8 cellular contexts compared by ENCODE assay signal in the genomic region with DNA sequence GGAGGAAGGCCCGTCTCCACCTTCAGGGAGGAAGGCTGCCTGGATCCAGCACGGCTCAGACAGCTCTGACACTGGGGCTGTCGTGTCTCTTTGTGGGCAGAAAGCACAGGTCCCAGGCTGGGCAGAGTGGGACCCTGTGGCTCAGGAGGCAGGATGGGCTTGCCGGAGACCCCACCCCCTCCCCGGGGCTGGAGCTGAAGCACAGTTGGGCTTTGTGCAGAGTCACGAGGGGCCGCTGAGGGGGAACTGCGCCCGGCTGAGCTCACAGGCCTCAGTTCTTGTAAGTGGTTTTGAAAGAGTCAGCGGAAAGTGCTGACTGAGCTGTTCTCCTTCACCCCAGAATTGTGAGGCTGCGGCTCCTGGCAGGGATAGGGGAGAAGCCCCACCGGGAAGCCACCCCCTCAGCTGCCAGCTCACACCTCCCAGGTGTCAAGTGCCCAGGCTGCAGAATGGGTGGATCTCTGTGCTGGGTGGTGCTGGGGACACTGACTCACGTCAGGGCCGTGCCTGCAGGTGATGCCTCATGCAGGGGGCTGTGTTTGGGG. TPM values are rescaled to one million over a fixed set of nuclear protein-coding genes. Genes with fewer than 3 reads are reported as not detected.
DNase-seq lines count a peak whose midpoint lies in the region; ATAC-seq, FAIRE-seq and TF ChIP-seq lines count a peak whose summit lies in the region.

No MANE protein-coding gene starts in this region.

- H3K4me3 ChIP-seq in GM23338, result no peak overlapping the region
- no peak overlapping the region for H3K4me3 ChIP-seq in fibroblast of lung (replicated peaks in 1 of 4; ENCODE audit: control extremely low read depth in 1 of 4, insufficient read depth in 1 of 4, low read depth in 3 of 4, low read length in 4 of 4)
- peak overlapping the region; percentile 16 for H3K4me3 ChIP-seq in osteoblast (ENCODE audit: insufficient read depth, low read length)

- peaks cover 7% of the 10 kb centered on the region for H3K4me1 ChIP-seq in GM23338 (ENCODE audit: insufficient read depth)
- no peaks in the 10 kb centered on the region for H3K4me1 ChIP-seq in fibroblast of lung (ENCODE audit: control insufficient read depth, extremely low read depth, insufficient read depth, low read length)
- H3K4me1 ChIP-seq in osteoblast (ENCODE audit: insufficient read depth, low read length), result peaks cover 18% of the 10 kb centered on the region

- no peaks in the 10 kb centered on the region for H3K9me2 ChIP-seq in GM23338 (ENCODE audit: insufficient read depth)

- 0 out of 2 replicates have a peak overlapping the region, but pooled peaks have one; percentile 14 for H3K4me2 ChIP-seq in GM23338
- H3K4me2 ChIP-seq in fibroblast of lung (ENCODE audit: extremely low read depth, insufficient read depth, low read length), result no peak overlapping the region
- peak overlapping the region; percentile 23 for H3K4me2 ChIP-seq in osteoblast (ENCODE audit: insufficient read depth, low read length)

- H3K27ac Mint-ChIP-seq in GM23338, result peak overlapping the region; percentile 61; the same call in 1 of the 2 replicates

- H3K9ac ChIP-seq in fibroblast of lung (ENCODE audit: insufficient read depth, low read length), result no peak overlapping the region

- H3K9me3 ChIP-seq in fibroblast of lung (ENCODE audit: control insufficient read depth, insufficient read depth, low read depth, low read length) (no peaks in the 10 kb centered on the region), osteoblast (ENCODE audit: low read depth, low read length) (no peaks in the 10 kb centered on the region)

- H4K20me1 ChIP-seq in GM23338 (replicated peaks; ENCODE audit: insufficient read depth), result no peaks in the 10 kb centered on the region
- H4K20me1 ChIP-seq in fibroblast of lung (ENCODE audit: control insufficient read depth, extremely low read depth, insufficient read depth, low read length), result no peaks in the 10 kb centered on the region
- H4K20me1 ChIP-seq in osteoblast (ENCODE audit: insufficient read depth, low read length), result peaks cover 58% of the 10 kb centered on the region

- ATAC-seq in GM23338 (peak; percentile 59), GM18870 (IDR thresholded peaks at IDR 0.05; ENCODE audit: unreplicated experiment) (no peak), HG02610 (IDR thresholded peaks at IDR 0.05; ENCODE audit: unreplicated experiment) (no peak)

- H3K27ac ChIP-seq in GM23338 (ENCODE audit: low read depth) (no peak overlapping the region), fibroblast of lung (ENCODE audit: insufficient read depth, low read length) (no peak overlapping the region), osteoblast (ENCODE audit: low read depth, low read length) (peak overlapping the region; percentile 31)

- H3K4me3 Mint-ChIP-seq in GM23338, result no peak overlapping the region

- H2AFZ ChIP-seq in GM23338 (no peak overlapping the region), fibroblast of lung (ENCODE audit: low read length) (no peak overlapping the region), osteoblast (ENCODE audit: low read length) (peak overlapping the region; percentile 76)

- no peaks in the 10 kb centered on the region for H3K27me3 ChIP-seq in GM23338 (ENCODE audit: insufficient read depth)
- no peaks in the 10 kb centered on the region for H3K27me3 ChIP-seq in fibroblast of lung (ENCODE audit: control insufficient read depth, insufficient read depth, low read length)
- no peaks in the 10 kb centered on the region for H3K27me3 ChIP-seq in osteoblast (ENCODE audit: insufficient read depth, low read length)

- no peaks in the 10 kb centered on the region for H3K9me3 Mint-ChIP-seq in GM23338

- no peak for TF ChIP-seq CTCF in GM23338 (conservative IDR thresholded peaks at IDR 0.05; ENCODE audit: low read depth in 2 of 2)
- no peak for TF ChIP-seq CTCF in fibroblast of lung (conservative IDR thresholded peaks at IDR 0.05 in 1 of 2, IDR thresholded peaks at IDR 0.05 in 1 of 2; ENCODE audit: low read depth in 1 of 2, low read length in 2 of 2)
- TF ChIP-seq CTCF in osteoblast (IDR thresholded peaks at IDR 0.05; ENCODE audit: extremely low read depth, low read depth, low read length), result no peak

- H3K36me3 Mint-ChIP-seq in GM23338 (ENCODE audit: low read depth), result no peaks in the 10 kb centered on the region

- H3F3A ChIP-seq in GM23338 (replicated peaks; ENCODE audit: low read depth), result no peaks in the 10 kb centered on the region

- H3K4me1 Mint-ChIP-seq in GM23338, result peaks cover 38% of the 10 kb centered on the region

- H3K79me2 ChIP-seq in GM23338 (replicated peaks; ENCODE audit: insufficient read depth), result no peaks in the 10 kb centered on the region
- no peaks in the 10 kb centered on the region for H3K79me2 ChIP-seq in fibroblast of lung (ENCODE audit: control insufficient read depth, insufficient read depth, low read length)
- H3K79me2 ChIP-seq in osteoblast (ENCODE audit: insufficient read depth, low read length), result peaks cover 91% of the 10 kb centered on the region

- H3K27me3 Mint-ChIP-seq in GM23338 (ENCODE audit: insufficient read depth, low read depth, poor library complexity), result peaks cover 12% of the 10 kb centered on the region

- H3K36me3 ChIP-seq in GM23338 (ENCODE audit: insufficient read depth) (no peaks in the 10 kb centered on the region), fibroblast of lung (ENCODE audit: control insufficient read depth, insufficient read depth, low read length) (no peaks in the 10 kb centered on the region), osteoblast (ENCODE audit: insufficient read depth, low read length) (no peaks in the 10 kb centered on the region)

- FAIRE-seq in HTR-8/SVneo (lab: Jason Lieb, UNC), result no peak

- peak; percentile 39 for DNase-seq in GM23338 (ENCODE audit: low spot score)
- DNase-seq in activated CD4-positive, alpha-beta T cell treated with anti-CD3 and anti-CD28 coated beads for 4 hours, result peak; percentile 43 to 55
- peak; percentile 69 to 77 for DNase-seq in fibroblast of lung (ENCODE audit: low read depth in 2 of 2)
- peak; percentile 81 for DNase-seq in osteoblast (ENCODE audit: insufficient read length, low spot score, missing footprints)
- DNase-seq in HTR-8/SVneo (ENCODE audit: insufficient read length, low spot score), result no peak
- no peak for DNase-seq in NCI-H187 treated with DMSO at 0.1 percent for 48 hours (lab: John Stamatoyannopoulos, UW)

TF ChIP-seq in GM23338, 12 proteins besides CTCF, POLR2A, EP300 and RAD21 (continues in another document):
- TF ChIP-seq JUNB (IDR thresholded peaks at IDR 0.05; ENCODE audit: unreplicated experiment) (no peak), ZNF114 (CRISPR knock-in tag; IDR thresholded peaks at IDR 0.05) (no peak), ZNF331 (CRISPR knock-in tag; IDR thresholded peaks at IDR 0.05; ENCODE audit: low read depth) (no peak), EZH2phosphoT487 (IDR thresholded peaks at IDR 0.05; ENCODE audit: unreplicated experiment) (no peak), STAT1 (IDR thresholded peaks at IDR 0.05; ENCODE audit: unreplicated experiment) (no peak), POLR2AphosphoS5 (IDR thresholded peaks at IDR 0.05; ENCODE audit: low read depth) (no peak)

RNA-seq across cellular contexts. Expression of a gene that starts 12.2 kb away (rescaled TPM):
- total RNA-seq in GM23338 (2014; rRNA removed; shearing (Covaris generic)), result 4.8 and 7.9 TPM in 2 replicates
- polyA plus RNA-seq in GM23338 (2016; fragmentation: Nextera tagmentation; extraction: Ambion mirVana) (7.0 and 7.9 TPM in 2 replicates), fibroblast of lung (2.5 and 3.0 TPM in 2 replicates)
- total RNA-seq in fibroblast of lung (9.2 and 11.9 TPM in 2 replicates), osteoblast (10.5 and 11.2 TPM in 2 replicates)
- 7.2 and 11.8 TPM in 2 replicates for polyA plus RNA-seq in fibroblast of lung (2012)
- 4.9 and 8.8 TPM in 2 replicates for polyA minus RNA-seq in fibroblast of lung (ENCODE audit: low replicate concordance)

Comparison
In these comparisons a context has a peak if more than half of its experiments do, and no peak if none do; other contexts are left out.
1. DNase-seq: peak in GM23338 (single experiment), activated CD4-positive, alpha-beta T cell treated with anti-CD3 and anti-CD28 coated beads for 4 hours (2 of 2), fibroblast of lung (2 of 2) and osteoblast (single experiment); none in HTR-8/SVneo (single experiment) and NCI-H187 treated with DMSO at 0.1 percent for 48 hours (single experiment).